In the genomic region with DNA sequence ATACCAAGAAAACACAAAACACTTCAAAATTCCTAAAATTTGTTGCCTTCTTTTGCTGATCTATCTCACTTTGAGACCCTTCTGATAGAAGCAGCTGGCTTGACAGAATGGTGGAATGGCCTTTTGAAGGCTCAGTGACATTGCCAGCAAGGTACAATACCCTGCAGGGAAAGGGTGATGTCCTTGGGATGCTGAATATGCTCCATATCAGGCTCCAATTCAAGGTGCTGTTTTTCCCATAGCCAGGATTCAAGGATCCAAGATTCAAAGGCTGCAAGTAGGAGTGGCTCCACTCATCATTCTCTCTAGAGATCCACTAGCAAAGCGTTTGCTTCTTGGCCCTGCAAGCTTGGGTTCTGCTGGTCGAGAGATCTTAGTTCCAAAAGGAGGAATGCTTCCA, we compare ENCODE assay signal across 38 cellular contexts.
"Had no signal": no experiment of that assay in that cellular context is flagged by ENCODE, and none has a peak within 500 bp of the region (broad histone marks: within the 10 kb centered on the region; RNA-seq: fewer than 3 reads in every experiment).

No MANE protein-coding gene starts in this region.

- DNase-seq: activated B cell treated with CpG ODN at 0.5 μM for 24 hours; activated CD4-positive, alpha-beta memory T cell treated with anti-CD3 and anti-CD28 coated beads for 36 hours; activated CD4-positive, alpha-beta T cell treated with anti-CD3 and anti-CD28 coated beads for 4 hours; activated CD4-positive, alpha-beta T cell treated with anti-CD3 and anti-CD28 coated beads, Interleukin-2, amount 10 ng/mL, durations not matched to agents 24 days and 14 days; activated CD4-positive, alpha-beta T cell treated with anti-CD3 and anti-CD28 coated beads, Interleukin-2, amount 50 U/mL, for 1 hour; activated CD4-positive, alpha-beta T cell treated with anti-CD3 and anti-CD28 coated beads, Interleukin-2, amount 50 U/mL, for 4 hours; activated CD4-positive, CD25-positive, alpha-beta regulatory T cell treated with anti-CD3 and anti-CD28 coated beads, Interleukin-2, amount 50 U/mL, for 72 hours; activated CD8-positive, alpha-beta memory T cell treated with anti-CD3 and anti-CD28 coated beads, Interleukin-2, amount 50 U/mL, for 4 hours; activated CD8-positive, alpha-beta T cell treated with anti-CD3 and anti-CD28 coated beads for 36 hours; activated gamma-delta T cell; activated naive CD4-positive, alpha-beta T cell treated with anti-CD3 and anti-CD28 coated beads, Interleukin-2, amount 10 ng/mL, durations not matched to agents 7 days and 5 days; activated naive CD4-positive, alpha-beta T cell treated with Interleukin-2 at 50 U/mL for 16 hours; activated naive CD8-positive, alpha-beta T cell treated with anti-CD3 and anti-CD28 coated beads, Interleukin-2, amount 10 ng/mL, durations not matched to agents 7 days and 5 days; activated naive CD8-positive, alpha-beta T cell treated with anti-CD3 and anti-CD28 coated beads, Interleukin-2, amount 50 U/mL, for 24 hours; activated T-cell treated with anti-CD3 and anti-CD28 coated beads for 4 hours; activated T-cell treated with anti-CD3 and anti-CD28 coated beads, Interleukin-2, amount 50 U/mL, for 1 hour; activated T-cell treated with anti-CD3 and anti-CD28 coated beads, Interleukin-2, amount 50 U/mL, for 4 hours; activated T-cell treated with anti-CD3 and anti-CD28 coated beads, Interleukin-2, amount 50 U/mL, for 72 hours; amygdala; anterior cingulate cortex; caudate nucleus; cerebellar nuclear complex; T-helper 1 cell; T-helper 2 cell; T-helper 9 cell had no signal

- H3K4me3 Mint-ChIP-seq: activated B cell treated with CpG ODN at 0.5 μM for 24 hours; activated CD4-positive, alpha-beta memory T cell treated with anti-CD3 and anti-CD28 coated beads for 36 hours; activated CD4-positive, alpha-beta T cell treated with anti-CD3 and anti-CD28 coated beads, Interleukin-2, amount 10 ng/mL, durations not matched to agents 24 days and 14 days; activated CD8-positive, alpha-beta T cell treated with anti-CD3 and anti-CD28 coated beads for 36 hours; activated naive CD4-positive, alpha-beta T cell treated with anti-CD3 and anti-CD28 coated beads, Interleukin-2, amount 10 ng/mL, durations not matched to agents 7 days and 5 days; activated naive CD4-positive, alpha-beta T cell treated with anti-CD3 and anti-CD28 coated beads, Interleukin-2, amount 50 U/mL, for 24 hours; activated naive CD8-positive, alpha-beta T cell; activated naive CD8-positive, alpha-beta T cell treated with anti-CD3 and anti-CD28 coated beads, Interleukin-2, amount 10 ng/mL, durations not matched to agents 7 days and 5 days; activated naive CD8-positive, alpha-beta T cell treated with anti-CD3 and anti-CD28 coated beads, Interleukin-2, amount 50 U/mL, for 24 hours; activated T-cell treated with anti-CD3 and anti-CD28 coated beads, Interleukin-2, amount 50 U/mL, for 4 hours; activated T-cell treated with anti-CD3 and anti-CD28 coated beads, Interleukin-2, amount 50 U/mL, for 72 hours; activated T-helper 1 cell treated with anti-CD3 and anti-CD28 coated beads, Interleukin-12 subunit alpha, Interleukin-12 subunit beta, Interleukin-2, Interleukin-4 antibody, amounts not matched to agents 30 ng/mL and 10 ng/mL and 1 ng/mL, durations not matched to agents 14 hours and 24 hours and 36 hours; activated T-helper 17 cell treated with anti-CD3 and anti-CD28 coated beads, Interleukin-2, amount 50 U/mL, for 72 hours; brain; central memory CD8-positive, alpha-beta T cell; T-helper 1 cell treated with Interleukin-12 subunit alpha and Interleukin-12 subunit beta and Interleukin-4 antibody, amounts not matched to agents 30 μg/mL and 1 μg/mL, for 36 hours; T-helper 2 cell treated with Interferon-gamma antibody and Interleukin-4, amounts not matched to agents 5 μg/mL and 100 μg/mL, for 36 hours had no signal

- H3K9me3 ChIP-seq: ascending aorta had no signal

- ATAC-seq: activated CD8-positive, alpha-beta T cell treated with anti-CD3 and anti-CD28 coated beads for 36 hours; activated naive CD8-positive, alpha-beta T cell treated with anti-CD3 and anti-CD28 coated beads, Interleukin-2, amount 50 U/mL, for 24 hours; activated T-cell treated with anti-CD3 and anti-CD28 coated beads, Interleukin-2, amount 50 U/mL, for 4 hours; activated T-cell treated with anti-CD3 and anti-CD28 coated beads, Interleukin-2, amount 50 U/mL, for 72 hours; activated T-helper 17 cell treated with anti-CD3 and anti-CD28 coated beads, Interleukin-2, amount 50 U/mL, for 72 hours had no signal

- H3K27me3 ChIP-seq: ascending aorta, cardiac muscle cell had no signal

- H3K4me1 Mint-ChIP-seq: activated CD4-positive, alpha-beta T cell treated with anti-CD3 and anti-CD28 coated beads, Interleukin-2, amount 10 ng/mL, durations not matched to agents 24 days and 14 days; activated naive CD4-positive, alpha-beta T cell treated with anti-CD3 and anti-CD28 coated beads, Interleukin-2, amount 10 ng/mL, durations not matched to agents 7 days and 5 days; activated naive CD4-positive, alpha-beta T cell treated with anti-CD3 and anti-CD28 coated beads, Interleukin-2, amount 50 U/mL, for 24 hours; activated naive CD8-positive, alpha-beta T cell treated with anti-CD3 and anti-CD28 coated beads, Interleukin-2, amount 10 ng/mL, durations not matched to agents 7 days and 5 days; activated naive CD8-positive, alpha-beta T cell treated with anti-CD3 and anti-CD28 coated beads, Interleukin-2, amount 50 U/mL, for 24 hours; activated T-helper 17 cell treated with anti-CD3 and anti-CD28 coated beads, Interleukin-2, amount 50 U/mL, for 72 hours; central memory CD8-positive, alpha-beta T cell had no signal

- H3K27me3 Mint-ChIP-seq: activated B cell treated with CpG ODN at 0.5 μM for 24 hours; activated CD4-positive, alpha-beta memory T cell treated with anti-CD3 and anti-CD28 coated beads for 36 hours; activated CD8-positive, alpha-beta T cell treated with anti-CD3 and anti-CD28 coated beads for 36 hours; activated naive CD4-positive, alpha-beta T cell treated with anti-CD3 and anti-CD28 coated beads, Interleukin-2, amount 10 ng/mL, durations not matched to agents 7 days and 5 days; activated naive CD4-positive, alpha-beta T cell treated with anti-CD3 and anti-CD28 coated beads, Interleukin-2, amount 50 U/mL, for 24 hours; activated naive CD8-positive, alpha-beta T cell; activated naive CD8-positive, alpha-beta T cell treated with anti-CD3 and anti-CD28 coated beads, Interleukin-2, amount 10 ng/mL, durations not matched to agents 7 days and 5 days; activated naive CD8-positive, alpha-beta T cell treated with anti-CD3 and anti-CD28 coated beads, Interleukin-2, amount 50 U/mL, for 24 hours; activated T-helper 17 cell treated with anti-CD3 and anti-CD28 coated beads, Interleukin-2, amount 50 U/mL, for 72 hours; central memory CD8-positive, alpha-beta T cell had no signal

- H3K4me3 ChIP-seq: ascending aorta, cardiac muscle cell had no signal

- H3K27ac ChIP-seq: ascending aorta, cardiac muscle cell, VCaP had no signal

- H3K36me3 Mint-ChIP-seq: activated naive CD4-positive, alpha-beta T cell treated with anti-CD3 and anti-CD28 coated beads, Interleukin-2, amount 10 ng/mL, durations not matched to agents 7 days and 5 days; activated naive CD8-positive, alpha-beta T cell treated with anti-CD3 and anti-CD28 coated beads, Interleukin-2, amount 10 ng/mL, durations not matched to agents 7 days and 5 days had no signal

- H3K27ac Mint-ChIP-seq: activated CD4-positive, alpha-beta memory T cell treated with anti-CD3 and anti-CD28 coated beads for 36 hours; activated CD4-positive, alpha-beta T cell treated with anti-CD3 and anti-CD28 coated beads, Interleukin-2, amount 10 ng/mL, durations not matched to agents 24 days and 14 days; activated CD8-positive, alpha-beta T cell treated with anti-CD3 and anti-CD28 coated beads for 36 hours; activated naive CD4-positive, alpha-beta T cell treated with anti-CD3 and anti-CD28 coated beads, Interleukin-2, amount 10 ng/mL, durations not matched to agents 7 days and 5 days; activated naive CD4-positive, alpha-beta T cell treated with anti-CD3 and anti-CD28 coated beads, Interleukin-2, amount 50 U/mL, for 24 hours; activated naive CD8-positive, alpha-beta T cell; activated naive CD8-positive, alpha-beta T cell treated with anti-CD3 and anti-CD28 coated beads, Interleukin-2, amount 10 ng/mL, durations not matched to agents 7 days and 5 days; activated naive CD8-positive, alpha-beta T cell treated with anti-CD3 and anti-CD28 coated beads, Interleukin-2, amount 50 U/mL, for 24 hours; activated T-cell treated with anti-CD3 and anti-CD28 coated beads, Interleukin-2, amount 50 U/mL, for 72 hours; activated T-helper 1 cell treated with anti-CD3 and anti-CD28 coated beads, Interleukin-12 subunit alpha, Interleukin-12 subunit beta, Interleukin-2, Interleukin-4 antibody, amounts not matched to agents 30 ng/mL and 10 ng/mL and 1 ng/mL, durations not matched to agents 14 hours and 24 hours and 36 hours; activated T-helper 17 cell treated with anti-CD3 and anti-CD28 coated beads, Interleukin-2, amount 50 U/mL, for 72 hours; T-helper 1 cell treated with Interleukin-12 subunit alpha and Interleukin-12 subunit beta and Interleukin-4 antibody, amounts not matched to agents 30 μg/mL and 1 μg/mL, for 36 hours; T-helper 2 cell treated with Interferon-gamma antibody and Interleukin-4, amounts not matched to agents 5 μg/mL and 100 μg/mL, for 36 hours had no signal

- FAIRE-seq: bronchial epithelial cell, TTC549 had no signal

- H3K4me1 ChIP-seq: ascending aorta had no signal

- H3K9me3 Mint-ChIP-seq: activated B cell treated with CpG ODN at 0.5 μM for 24 hours; activated CD4-positive, alpha-beta memory T cell treated with anti-CD3 and anti-CD28 coated beads for 36 hours; activated CD4-positive, alpha-beta T cell treated with anti-CD3 and anti-CD28 coated beads, Interleukin-2, amount 10 ng/mL, durations not matched to agents 24 days and 14 days; activated CD8-positive, alpha-beta T cell treated with anti-CD3 and anti-CD28 coated beads for 36 hours; activated naive CD4-positive, alpha-beta T cell treated with anti-CD3 and anti-CD28 coated beads, Interleukin-2, amount 10 ng/mL, durations not matched to agents 7 days and 5 days; activated naive CD4-positive, alpha-beta T cell treated with anti-CD3 and anti-CD28 coated beads, Interleukin-2, amount 50 U/mL, for 24 hours; activated naive CD8-positive, alpha-beta T cell treated with anti-CD3 and anti-CD28 coated beads, Interleukin-2, amount 10 ng/mL, durations not matched to agents 7 days and 5 days; activated naive CD8-positive, alpha-beta T cell treated with anti-CD3 and anti-CD28 coated beads, Interleukin-2, amount 50 U/mL, for 24 hours; activated T-cell treated with anti-CD3 and anti-CD28 coated beads, Interleukin-2, amount 50 U/mL, for 4 hours; activated T-cell treated with anti-CD3 and anti-CD28 coated beads, Interleukin-2, amount 50 U/mL, for 72 hours; activated T-helper 1 cell treated with anti-CD3 and anti-CD28 coated beads, Interleukin-12 subunit alpha, Interleukin-12 subunit beta, Interleukin-2, Interleukin-4 antibody, amounts not matched to agents 30 ng/mL and 10 ng/mL and 1 ng/mL, durations not matched to agents 14 hours and 24 hours and 36 hours; activated T-helper 17 cell treated with anti-CD3 and anti-CD28 coated beads, Interleukin-2, amount 50 U/mL, for 72 hours; central memory CD8-positive, alpha-beta T cell; T-helper 1 cell treated with Interleukin-12 subunit alpha and Interleukin-12 subunit beta and Interleukin-4 antibody, amounts not matched to agents 30 μg/mL and 1 μg/mL, for 36 hours; T-helper 2 cell treated with Interferon-gamma antibody and Interleukin-4, amounts not matched to agents 5 μg/mL and 100 μg/mL, for 36 hours had no signal
